In the genomic region with DNA sequence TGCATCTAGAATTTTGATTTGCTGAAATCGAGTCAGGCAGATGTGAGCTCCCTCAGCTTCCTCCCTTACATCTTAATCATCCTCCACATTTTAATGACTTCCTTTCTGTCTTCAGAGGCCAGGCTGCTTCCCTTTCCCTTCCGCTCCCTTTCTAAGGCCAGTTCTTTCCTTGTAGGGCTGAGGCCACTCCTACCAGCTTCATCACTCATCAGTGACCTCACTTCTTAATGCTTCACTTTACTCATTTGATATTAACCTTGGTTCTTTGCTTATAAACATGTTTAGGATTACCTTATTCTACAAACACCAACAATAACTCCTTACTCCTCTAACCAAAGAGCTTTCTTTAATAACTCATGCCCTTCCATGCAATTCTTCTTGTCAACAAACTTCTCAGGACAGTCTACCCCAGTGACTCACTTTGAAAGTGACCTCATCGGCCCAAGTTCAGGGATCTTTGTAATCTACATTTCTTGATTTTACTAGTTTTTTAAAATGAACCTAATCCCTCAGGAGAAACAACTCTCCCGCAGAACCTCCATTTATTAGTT, we compare ENCODE assay signal across 10 cellular contexts. TPM values are rescaled to one million over a fixed set of nuclear protein-coding genes. Genes with fewer than 3 reads are reported as not detected.
DNase-seq lines count a peak whose midpoint lies in the region; ATAC-seq and FAIRE-seq lines count a peak whose summit lies in the region.
"Had no signal": no experiment of that assay in that cellular context is flagged by ENCODE, and none has a peak within 500 bp of the region (broad histone marks: within the 10 kb centered on the region; RNA-seq: fewer than 3 reads in every experiment).

No MANE protein-coding gene starts in this region.

- H3K27me3 ChIP-seq in small intestine (ENCODE audit: control insufficient read depth in 2 of 2, insufficient read depth in 2 of 2, low read length in 2 of 2), result peaks cover 0 to 2% of the 10 kb centered on the region in 2 donors
- H3K27me3 ChIP-seq in CD8-positive, alpha-beta memory T cell (ENCODE audit: insufficient read depth, low read length, poor library complexity, severe bottlenecking), result no peaks in the 10 kb centered on the region

- H3K9me3 Mint-ChIP-seq in CD8-positive, alpha-beta memory T cell, result no peaks in the 10 kb centered on the region

- H3K4me3 Mint-ChIP-seq in CD8-positive, alpha-beta memory T cell, result no peak overlapping the region

- H3K36me3 ChIP-seq in small intestine (ENCODE audit: control insufficient read depth in 2 of 2, insufficient read depth in 2 of 2, low read length in 2 of 2), result no peaks in the 10 kb centered on the region
- H3K36me3 ChIP-seq in CD8-positive, alpha-beta memory T cell (ENCODE audit: insufficient read depth, low read length), result no peaks in the 10 kb centered on the region
- H3K36me3 ChIP-seq: thoracic aorta had no signal

- peaks cover 2 to 13% (median 12%) of the 10 kb centered on the region in 3 donors for H3K4me1 Mint-ChIP-seq in CD8-positive, alpha-beta memory T cell

- peak; percentile 42 for ATAC-seq in HG02610 (IDR thresholded peaks at IDR 0.05; ENCODE audit: unreplicated experiment)

- no peak overlapping the region for H3K27ac ChIP-seq in small intestine (ENCODE audit: low read depth in 1 of 2, low read length in 1 of 2)
- no peak overlapping the region for H3K27ac ChIP-seq in CD8-positive, alpha-beta memory T cell (ENCODE audit: low read depth, low read length)

- CTCF ChIA-PET in CD8-positive, alpha-beta memory T cell (lab: Charles Lee), result no interaction called here

- no peak for FAIRE-seq in small intestine (lab: Jason Lieb, UNC)

- no peak overlapping the region for H3K27ac Mint-ChIP-seq in CD8-positive, alpha-beta memory T cell

- peaks cover 0 to 2% (median 0%) of the 10 kb centered on the region in 3 donors for H3K36me3 Mint-ChIP-seq in CD8-positive, alpha-beta memory T cell

- POLR2A ChIA-PET in CD8-positive, alpha-beta memory T cell (lab: Charles Lee), result no interaction called here

- 56 to 78% (median 67%) methylated on average over 4 of the region's 4 CpGs for WGBS in small intestine, 3 donors

- in situ Hi-C loops in Caki2 (cut with HindIII; ENCODE audit: low pct_unique_long_range_greater_than_20kb, low sequenced_read_pairs), result no loop called here

- peaks cover 0 to 20% of the 10 kb centered on the region in 2 donors for H3K27me3 Mint-ChIP-seq in CD8-positive, alpha-beta memory T cell

- H3K4me1 ChIP-seq in small intestine (ENCODE audit: control insufficient read depth in 2 of 2, insufficient read depth in 1 of 2, low read depth in 1 of 2, low read length in 1 of 2), result no peaks in the 10 kb centered on the region
- no peaks in the 10 kb centered on the region for H3K4me1 ChIP-seq in CD8-positive, alpha-beta memory T cell (ENCODE audit: insufficient read depth, low read length)

- peak; percentile 32 for DNase-seq in Caki2 (ENCODE audit: low read depth)
- peak; percentile 12 for DNase-seq in T1000 (lab: John Stamatoyannopoulos, UW)
- DNase-seq in kidney tubule cell (ENCODE audit: low spot score), result peak; percentile 91
- DNase-seq in midbrain (lab: John Stamatoyannopoulos, UW), result no peak
- DNase-seq in small intestine, result no peak
- DNase-seq in NCI-H1930 (lab: John Stamatoyannopoulos, UW), result no peak
- no peak for DNase-seq in CD8-positive, alpha-beta memory T cell

- H3K4me3 ChIP-seq in small intestine (ENCODE audit: low read depth in 1 of 2, low read length in 2 of 2), result no peak overlapping the region
- no peak overlapping the region for H3K4me3 ChIP-seq in CD8-positive, alpha-beta memory T cell (ENCODE audit: low read length)
- H3K4me3 ChIP-seq: thoracic aorta had no signal

- H3K9me3 ChIP-seq in small intestine (ENCODE audit: control insufficient read depth, low read depth), result no peaks in the 10 kb centered on the region
- H3K9me3 ChIP-seq in CD8-positive, alpha-beta memory T cell (ENCODE audit: low read length), result no peaks in the 10 kb centered on the region
- H3K9me3 ChIP-seq: thoracic aorta had no signal

RNA-seq across cellular contexts. Expression of gene ILDR1, which starts 23.9 kb away (rescaled TPM):
- not detected in 2 replicates for total RNA-seq in Caki2 (2014; rRNA removed; shearing (Covaris generic); ENCODE audit: low replicate concordance)
- 1 to 10 TPM in 1 of 3 donors, under 1 TPM in 2; 0.22 to 4.8 (median 0.81) TPM for polyA plus RNA-seq in small intestine
- total RNA-seq in CD8-positive, alpha-beta memory T cell, result not detected
- not detected for polyA plus RNA-seq in CD8-positive, alpha-beta memory T cell
- total RNA-seq: mesenteric fat pad, thoracic aorta had no signal

RNA-seq across cellular contexts. Expression of gene CD86, which starts 57.1 kb away (rescaled TPM):
- not detected in 2 replicates for total RNA-seq in Caki2 (2014; rRNA removed; shearing (Covaris generic); ENCODE audit: low replicate concordance)
- 1 to 10 TPM in 2 of 3 donors, under 1 TPM in 1; 0.89 to 2.4 (median 1.9) TPM for polyA plus RNA-seq in small intestine
- total RNA-seq in CD8-positive, alpha-beta memory T cell, result 1 to 10 TPM in 1 of 2 experiments, under 1 TPM in 1; 0.95 to 1.2 TPM
- not detected for polyA plus RNA-seq in CD8-positive, alpha-beta memory T cell

Comparison
In these comparisons a context has a peak if more than half of its experiments do, and no peak if none do; other contexts are left out.
1. DNase-seq: peak in Caki2 (single experiment), T1000 (single experiment) and kidney tubule cell (single experiment); none in midbrain (single experiment), small intestine (single experiment), NCI-H1930 (0 of 2) and CD8-positive, alpha-beta memory T cell (0 of 5).